8 cellular contexts compared by ENCODE assay signal in the genomic region with DNA sequence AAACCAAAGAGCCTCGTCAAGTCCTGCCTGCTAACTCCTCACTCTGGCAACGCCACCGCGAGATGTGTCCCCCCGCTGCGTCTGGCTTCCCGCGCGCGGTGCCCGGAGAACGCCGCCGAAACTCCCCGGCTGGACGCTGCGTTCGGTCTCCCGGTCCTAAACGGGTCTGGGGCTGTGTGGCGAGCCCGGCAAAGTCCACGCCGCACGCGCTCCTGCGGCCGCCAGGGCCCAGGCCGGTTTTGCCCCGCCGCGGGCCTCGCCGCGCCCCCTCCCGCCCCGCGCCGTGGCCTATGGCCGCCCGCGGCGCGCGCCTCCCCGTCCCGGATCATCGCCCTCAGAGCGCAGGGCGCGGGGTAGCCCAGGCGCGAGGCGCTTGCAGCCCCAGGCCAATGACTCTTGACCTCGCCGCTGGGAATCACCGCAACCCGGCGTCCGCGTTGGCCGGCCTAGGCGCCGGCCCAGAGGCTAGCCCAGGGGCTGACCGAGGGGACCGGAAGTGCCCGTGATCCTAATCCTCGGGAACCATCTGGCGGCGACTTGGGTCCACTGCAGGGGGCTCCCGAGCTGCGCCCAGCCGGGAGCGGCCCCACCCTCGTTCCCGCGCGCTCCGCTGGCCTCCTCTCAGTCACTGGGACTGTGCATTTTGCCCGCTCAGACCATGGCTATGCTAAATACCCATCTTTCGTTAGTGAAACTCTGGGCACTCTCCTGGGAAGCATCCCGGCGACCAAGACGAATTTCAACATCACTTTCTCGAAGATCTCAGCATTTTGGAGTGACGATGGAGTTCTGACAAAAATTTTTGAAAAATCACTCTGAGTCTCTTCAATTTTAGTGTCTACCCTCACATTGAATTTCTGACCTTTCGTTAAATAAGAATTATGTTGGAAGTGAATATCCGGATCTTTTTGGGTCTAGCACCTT. TPM values are rescaled to one million over a fixed set of nuclear protein-coding genes. Genes with fewer than 3 reads are reported as not detected.
DNase-seq lines count a peak whose midpoint lies in the region; ATAC-seq and TF ChIP-seq lines count a peak whose summit lies in the region.

A gene (minus strand): TSS at position 214 of the 924 bp plus-strand sequence. CDS start 266 bp downstream, outside the sequence.

- POLR2A ChIA-PET in WTC11 (lab: Charles Lee): no interaction called here

- peaks cover 21% of the 10 kb centered on the region for H3K36me3 Mint-ChIP-seq in WTC11

- H3K36me3 ChIP-seq in mucosa of rectum (ENCODE audit: control insufficient read depth in 2 of 2, insufficient read depth in 2 of 2, low read length in 2 of 2) (no peaks in the 10 kb centered on the region), upper lobe of right lung (no peaks in the 10 kb centered on the region)

- intact Hi-C loops in upper lobe of right lung (cut with DNase I): no loop called here

- no peak within 1 kb of the TSS for H3K27ac ChIP-seq in mucosa of rectum (ENCODE audit: low read depth in 2 of 2, low read length in 2 of 2)
- peak within 1 kb of the TSS; percentile 51 for H3K27ac ChIP-seq in upper lobe of right lung

- H3K27ac Mint-ChIP-seq in WTC11: no peak within 1 kb of the TSS; the same call in 1 of the 2 replicates

- peaks cover 33% of the 10 kb centered on the region for H3K4me1 Mint-ChIP-seq in WTC11

- CTCF ChIA-PET in WTC11 (lab: Charles Lee): interaction anchor here (1.1 to 1.2 kb wide), 2 partner anchors 277 to 298 kb away, joined by 3 to 4 read pairs; no protein-coding TSS in a partner anchor

- peak; percentile 45 for DNase-seq in stimulated activated CD4-positive, alpha-beta T cell treated with anti-CD3 and anti-CD28 coated beads, Interleukin-15, amount 100 ng/mL, for 24 hours
- no peak for DNase-seq in stimulated activated CD4-positive, alpha-beta T cell treated with anti-CD3 and anti-CD28 coated beads, Interleukin-12 subunit alpha, Interleukin-12 subunit beta, amount 100 ng/mL, for 4 hours
- peak; percentile 37 for DNase-seq in NCI-H1694 (lab: John Stamatoyannopoulos, UW)
- peak; percentile 87 for DNase-seq in WTC11 (ENCODE audit: low spot score)
- DNase-seq in fibroblast of mammary gland (ENCODE audit: low read depth): peak; percentile 78
- DNase-seq in upper lobe of right lung: peak; percentile 91

- H3K4me3 Mint-ChIP-seq in WTC11: peak within 1 kb of the TSS; percentile 88

- H3K9me3 ChIP-seq in mucosa of rectum (ENCODE audit: control insufficient read depth in 2 of 2, low read length in 2 of 2): no peaks in the 10 kb centered on the region
- H3K9me3 ChIP-seq in upper lobe of right lung: no peaks in the 10 kb centered on the region

- TF ChIP-seq CTCF in WTC11 (IDR thresholded peaks at IDR 0.05): peak; percentile 62
- peak; percentile 54 for TF ChIP-seq CTCF in fibroblast of mammary gland (conservative IDR thresholded peaks at IDR 0.05; ENCODE audit: control insufficient read depth, insufficient read depth, low read depth, low read length)
- peak; percentile 69 for TF ChIP-seq CTCF in upper lobe of right lung (IDR thresholded peaks at IDR 0.05)

- H3K4me3 ChIP-seq in fibroblast of mammary gland (ENCODE audit: control insufficient read depth, low read depth, low read length) (peak within 1 kb of the TSS; percentile 66), mucosa of rectum (ENCODE audit: low read length in 2 of 2) (peak within 1 kb of the TSS; percentile 72 to 87), upper lobe of right lung (peak within 1 kb of the TSS; percentile 68)

- H3K9ac ChIP-seq in mucosa of rectum (ENCODE audit: low read depth in 1 of 2, low read length in 2 of 2): peak within 1 kb of the TSS; percentile 43 to 53

- ATAC-seq in HG02623 (IDR thresholded peaks at IDR 0.05; ENCODE audit: unreplicated experiment) (peak; percentile 67), WTC11 (peak; percentile 85), upper lobe of right lung (peak; percentile 98)

- no peaks in the 10 kb centered on the region for H3K4me1 ChIP-seq in mucosa of rectum (ENCODE audit: control insufficient read depth in 2 of 2, insufficient read depth in 2 of 2, low read length in 2 of 2)
- peaks cover 7% of the 10 kb centered on the region for H3K4me1 ChIP-seq in upper lobe of right lung

- H3K27me3 ChIP-seq in mucosa of rectum (ENCODE audit: control insufficient read depth in 2 of 2, insufficient read depth in 2 of 2, low read length in 2 of 2) (peaks cover 0 to 4% of the 10 kb centered on the region in 2 donors), upper lobe of right lung (no peaks in the 10 kb centered on the region)

- 0 out of 2 replicates have a peak, but pooled peaks cover 5% of the 10 kb centered on the region for H3K9me3 Mint-ChIP-seq in WTC11

- peaks cover 30% of the 10 kb centered on the region for H3K27me3 Mint-ChIP-seq in WTC11 (ENCODE audit: low read depth)

TF ChIP-seq in WTC11, 78 proteins besides CTCF, POLR2A, EP300 and RAD21 (continues in another document):
- TF ChIP-seq, protein P1, sequence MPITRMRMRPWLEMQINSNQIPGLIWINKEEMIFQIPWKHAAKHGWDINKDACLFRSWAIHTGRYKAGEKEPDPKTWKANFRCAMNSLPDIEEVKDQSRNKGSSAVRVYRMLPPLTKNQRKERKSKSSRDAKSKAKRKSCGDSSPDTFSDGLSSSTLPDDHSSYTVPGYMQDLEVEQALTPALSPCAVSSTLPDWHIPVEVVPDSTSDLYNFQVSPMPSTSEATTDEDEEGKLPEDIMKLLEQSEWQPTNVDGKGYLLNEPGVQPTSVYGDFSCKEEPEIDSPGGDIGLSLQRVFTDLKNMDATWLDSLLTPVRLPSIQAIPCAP (CRISPR knock-in tag; IDR thresholded peaks at IDR 0.05): no peak
- TF ChIP-seq, protein P2, sequence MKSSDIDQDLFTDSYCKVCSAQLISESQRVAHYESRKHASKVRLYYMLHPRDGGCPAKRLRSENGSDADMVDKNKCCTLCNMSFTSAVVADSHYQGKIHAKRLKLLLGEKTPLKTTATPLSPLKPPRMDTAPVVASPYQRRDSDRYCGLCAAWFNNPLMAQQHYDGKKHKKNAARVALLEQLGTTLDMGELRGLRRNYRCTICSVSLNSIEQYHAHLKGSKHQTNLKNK (CRISPR knock-in tag; IDR thresholded peaks at IDR 0.05): no peak
- TF ChIP-seq, protein P3, sequence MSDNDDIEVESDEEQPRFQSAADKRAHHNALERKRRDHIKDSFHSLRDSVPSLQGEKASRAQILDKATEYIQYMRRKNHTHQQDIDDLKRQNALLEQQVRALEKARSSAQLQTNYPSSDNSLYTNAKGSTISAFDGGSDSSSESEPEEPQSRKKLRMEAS (CRISPR knock-in tag; IDR thresholded peaks at IDR 0.05): no peak; the same call in 1 of the 2 replicates
- TF ChIP-seq TCF7 (CRISPR knock-in tag; IDR thresholded peaks at IDR 0.05; ENCODE audit: low read depth): no peak
- TF ChIP-seq ZNF121 (CRISPR knock-in tag; IDR thresholded peaks at IDR 0.05): no peak
- no peak for TF ChIP-seq ZNF219 (CRISPR knock-in tag; IDR thresholded peaks at IDR 0.05; ENCODE audit: borderline replicate concordance)
- no peak for TF ChIP-seq SMAD3 (CRISPR knock-in tag; IDR thresholded peaks at IDR 0.05; ENCODE audit: borderline replicate concordance)
- TF ChIP-seq RELA (CRISPR knock-in tag; IDR thresholded peaks at IDR 0.05; ENCODE audit: borderline replicate concordance): peak; percentile 16; the same call in 1 of the 2 replicates
- TF ChIP-seq, protein P4, sequence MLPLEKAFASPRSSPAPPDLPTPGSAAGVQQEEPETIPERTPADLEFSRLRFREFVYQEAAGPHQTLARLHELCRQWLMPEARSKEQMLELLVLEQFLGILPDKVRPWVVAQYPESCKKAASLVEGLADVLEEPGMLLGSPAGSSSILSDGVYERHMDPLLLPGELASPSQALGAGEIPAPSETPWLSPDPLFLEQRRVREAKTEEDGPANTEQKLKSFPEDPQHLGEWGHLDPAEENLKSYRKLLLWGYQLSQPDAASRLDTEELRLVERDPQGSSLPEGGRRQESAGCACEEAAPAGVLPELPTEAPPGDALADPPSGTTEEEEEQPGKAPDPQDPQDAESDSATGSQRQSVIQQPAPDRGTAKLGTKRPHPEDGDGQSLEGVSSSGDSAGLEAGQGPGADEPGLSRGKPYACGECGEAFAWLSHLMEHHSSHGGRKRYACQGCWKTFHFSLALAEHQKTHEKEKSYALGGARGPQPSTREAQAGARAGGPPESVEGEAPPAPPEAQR (CRISPR knock-in tag; IDR thresholded peaks at IDR 0.05): no peak
- no peak for TF ChIP-seq SMAD4 (CRISPR knock-in tag; IDR thresholded peaks at IDR 0.05)
- TF ChIP-seq ZNF671 (CRISPR knock-in tag; IDR thresholded peaks at IDR 0.05): no peak
- TF ChIP-seq, protein P5, sequence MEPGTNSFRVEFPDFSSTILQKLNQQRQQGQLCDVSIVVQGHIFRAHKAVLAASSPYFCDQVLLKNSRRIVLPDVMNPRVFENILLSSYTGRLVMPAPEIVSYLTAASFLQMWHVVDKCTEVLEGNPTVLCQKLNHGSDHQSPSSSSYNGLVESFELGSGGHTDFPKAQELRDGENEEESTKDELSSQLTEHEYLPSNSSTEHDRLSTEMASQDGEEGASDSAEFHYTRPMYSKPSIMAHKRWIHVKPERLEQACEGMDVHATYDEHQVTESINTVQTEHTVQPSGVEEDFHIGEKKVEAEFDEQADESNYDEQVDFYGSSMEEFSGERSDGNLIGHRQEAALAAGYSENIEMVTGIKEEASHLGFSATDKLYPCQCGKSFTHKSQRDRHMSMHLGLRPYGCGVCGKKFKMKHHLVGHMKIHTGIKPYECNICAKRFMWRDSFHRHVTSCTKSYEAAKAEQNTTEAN (CRISPR knock-in tag; IDR thresholded peaks at IDR 0.05): 0 out of 2 replicates have a peak, but pooled peaks have one; percentile 10
- no peak for TF ChIP-seq ZBTB21 (CRISPR knock-in tag; IDR thresholded peaks at IDR 0.05; ENCODE audit: borderline replicate concordance)
- TF ChIP-seq, protein P6, sequence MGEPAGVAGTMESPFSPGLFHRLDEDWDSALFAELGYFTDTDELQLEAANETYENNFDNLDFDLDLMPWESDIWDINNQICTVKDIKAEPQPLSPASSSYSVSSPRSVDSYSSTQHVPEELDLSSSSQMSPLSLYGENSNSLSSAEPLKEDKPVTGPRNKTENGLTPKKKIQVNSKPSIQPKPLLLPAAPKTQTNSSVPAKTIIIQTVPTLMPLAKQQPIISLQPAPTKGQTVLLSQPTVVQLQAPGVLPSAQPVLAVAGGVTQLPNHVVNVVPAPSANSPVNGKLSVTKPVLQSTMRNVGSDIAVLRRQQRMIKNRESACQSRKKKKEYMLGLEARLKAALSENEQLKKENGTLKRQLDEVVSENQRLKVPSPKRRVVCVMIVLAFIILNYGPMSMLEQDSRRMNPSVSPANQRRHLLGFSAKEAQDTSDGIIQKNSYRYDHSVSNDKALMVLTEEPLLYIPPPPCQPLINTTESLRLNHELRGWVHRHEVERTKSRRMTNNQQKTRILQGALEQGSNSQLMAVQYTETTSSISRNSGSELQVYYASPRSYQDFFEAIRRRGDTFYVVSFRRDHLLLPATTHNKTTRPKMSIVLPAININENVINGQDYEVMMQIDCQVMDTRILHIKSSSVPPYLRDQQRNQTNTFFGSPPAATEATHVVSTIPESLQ (CRISPR knock-in tag; IDR thresholded peaks at IDR 0.05): no peak
- 0 out of 2 replicates have a peak, but pooled peaks have one; percentile 45 for TF ChIP-seq ZNF232 (CRISPR knock-in tag; IDR thresholded peaks at IDR 0.05)
- 0 out of 2 replicates have a peak, but pooled peaks have one; percentile 1 for TF ChIP-seq CBFB (CRISPR knock-in tag; IDR thresholded peaks at IDR 0.05; ENCODE audit: low read depth)

RNA-seq across cellular contexts. Expression of the gene that starts here (rescaled TPM):
- total RNA-seq in WTC11 (2021): 9.1 to 12.3 TPM (median 10.0 TPM) in 3 replicates
- total RNA-seq in upper lobe of right lung: 8.9 TPM
